ENCODE assay signal across 18 cellular contexts in the genomic region with DNA sequence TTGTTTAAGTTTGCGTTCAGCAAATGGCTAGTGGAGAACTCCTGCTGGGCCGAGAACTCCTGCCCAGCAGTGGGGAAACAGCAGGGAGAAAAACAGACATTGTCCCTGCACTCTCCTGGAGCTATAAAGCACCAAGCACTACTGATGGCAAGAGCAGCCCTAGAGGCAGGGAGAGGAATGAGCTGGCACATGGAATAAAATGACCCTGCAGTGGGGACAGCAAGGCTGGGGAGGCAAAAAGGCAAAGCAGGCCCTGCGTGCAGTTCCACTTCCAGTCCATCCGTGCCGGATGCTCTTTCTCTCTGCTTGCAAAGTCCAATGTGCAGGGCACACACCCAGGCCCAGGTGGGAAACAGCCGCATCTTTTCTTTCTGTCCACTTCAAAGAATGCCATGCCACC.
DNase-seq lines count a peak whose midpoint lies in the region; ATAC-seq and TF ChIP-seq lines count a peak whose summit lies in the region.
"Had no signal": no experiment of that assay in that cellular context is flagged by ENCODE, and none has a peak within 500 bp of the region (broad histone marks: within the 10 kb centered on the region; RNA-seq: fewer than 3 reads in every experiment).

No MANE protein-coding gene starts in this region.

- H3K27ac Mint-ChIP-seq in endodermal cell, result no peak overlapping the region

- no peak for TF ChIP-seq POLR2A in HCT116 (IDR thresholded peaks at IDR 0.05; ENCODE audit: borderline replicate concordance, extremely low read depth, insufficient read depth, insufficient read length)

- H3K4me2 ChIP-seq in HCT116 (ENCODE audit: low read length) (no peak overlapping the region), PC-3 (ENCODE audit: low read length) (no peak overlapping the region)
- H3K4me2 ChIP-seq: A549, PC-9 had no signal

- no peaks in the 10 kb centered on the region for H3K36me3 Mint-ChIP-seq in endodermal cell (ENCODE audit: low read depth)

- TF ChIP-seq CTCF in BE2C (IDR thresholded peaks at IDR 0.05; ENCODE audit: low read depth, low read length), result peak; percentile 19
- no peak for TF ChIP-seq CTCF in HCT116 (IDR thresholded peaks at IDR 0.05 in 2 of 3, conservative IDR thresholded peaks at IDR 0.05 in 1 of 3; ENCODE audit: borderline replicate concordance in 1 of 3, insufficient read depth in 1 of 3, low read depth in 2 of 3, low read length in 2 of 3)
- TF ChIP-seq CTCF in PC-3 (conservative IDR thresholded peaks at IDR 0.05; ENCODE audit: low read depth, low read length), result peak; percentile 20; the same call in 1 of the 2 replicates
- peak; percentile 52 for TF ChIP-seq CTCF in endodermal cell (conservative IDR thresholded peaks at IDR 0.05)

- BruUV-seq in HCT116 (replicated peaks; lab: Mats Ljungman, UMichigan) (no TSS peak), PC-3 (replicated peaks; lab: Mats Ljungman, UMichigan) (no TSS peak)

- H4K20me1 ChIP-seq in HCT116 (ENCODE audit: insufficient read depth), result no peaks in the 10 kb centered on the region
- no peaks in the 10 kb centered on the region for H4K20me1 ChIP-seq in PC-3 (ENCODE audit: low read length)

- no peak overlapping the region for H3K27ac ChIP-seq in HCT116 (ENCODE audit: low read depth, low read length)
- no peak overlapping the region for H3K27ac ChIP-seq in PC-3 (ENCODE audit: low read length)
- H3K27ac ChIP-seq in endodermal cell (ENCODE audit: low read depth, low read length), result no peak overlapping the region
- H3K27ac ChIP-seq: A549, C4-2B, GM23248, PC-9 had no signal

- H3K27me3 ChIP-seq in BE2C, result no peaks in the 10 kb centered on the region
- peaks cover 6% of the 10 kb centered on the region for H3K27me3 ChIP-seq in HCT116 (ENCODE audit: insufficient read depth, low read length)
- no peaks in the 10 kb centered on the region for H3K27me3 ChIP-seq in PC-3 (ENCODE audit: low read length)
- H3K27me3 ChIP-seq in endodermal cell (ENCODE audit: control insufficient read depth, insufficient read depth, low read length, poor library complexity, severe bottlenecking), result no peaks in the 10 kb centered on the region

- no peaks in the 10 kb centered on the region for H3K9me3 ChIP-seq in BE2C
- H3K9me3 ChIP-seq in HCT116 (ENCODE audit: control insufficient read depth in 1 of 2, insufficient read depth in 1 of 2, low read depth in 1 of 2, low read length in 2 of 2), result no peaks in the 10 kb centered on the region
- H3K9me3 ChIP-seq in PC-3 (ENCODE audit: low read length), result no peaks in the 10 kb centered on the region
- H3K9me3 ChIP-seq in endodermal cell (ENCODE audit: control insufficient read depth, low read length), result no peaks in the 10 kb centered on the region
- H3K9me3 ChIP-seq: A549 had no signal

- no peaks in the 10 kb centered on the region for H3F3A ChIP-seq in PC-3 (ENCODE audit: low read length, unreplicated experiment)

- peak; percentile 52; the same call in 1 of the 2 replicates for ATAC-seq in HCT116
- no peak; the same call in 1 of the 2 replicates for ATAC-seq in PC-3
- ATAC-seq in HG03520 (IDR thresholded peaks at IDR 0.05; ENCODE audit: unreplicated experiment), result no peak

- H3K27me3 Mint-ChIP-seq in endodermal cell (ENCODE audit: insufficient read depth), result peaks cover 6% of the 10 kb centered on the region

- RAD21 ChIA-PET in HCT116 (lab: Charles Lee; ENCODE audit: low non-redundant PET in 1 of 2, low total read pairs in 2 of 2, uncharacterized antibody in 2 of 2, unreplicated experiment in 2 of 2), result no interaction called here

- H2AFZ ChIP-seq in HCT116 (ENCODE audit: low read depth, low read length, poor library complexity, severe bottlenecking) (no peak overlapping the region), PC-3 (ENCODE audit: low read length) (no peak overlapping the region)
- H2AFZ ChIP-seq: GM23248, PC-9 had no signal

- DNase-seq in BE2C (no peak), HCT116 (ENCODE audit: low read depth, low spot score) (no peak), PC-3 (no peak), endodermal cell (no peak), inferior parietal cortex (ENCODE audit: extremely low spot score) (no peak), NCI-H526 (lab: John Stamatoyannopoulos, UW) (no peak)
- DNase-seq: DMS153, GM23248, Karpas-422, MM.1S, NCI-H1092 treated with DMSO at 0.1 percent for 48 hours, NCI-H187, NCI-H226, NCI-H774, PC-9 had no signal

- 75 to 80% methylated on average over 5 to 6 of the region's 6 CpGs for WGBS in endodermal cell (ENCODE audit: insufficient coverage in 1 of 2, insufficient read length in 1 of 2), 2 experiments

- H3K4me1 Mint-ChIP-seq in endodermal cell, result peaks cover 14% of the 10 kb centered on the region

- H3K4me3 ChIP-seq in BE2C (ENCODE audit: low read depth, low read length) (no peak overlapping the region), HCT116 (replicated peaks in 1 of 2; ENCODE audit: low read depth in 1 of 2, low read length in 2 of 2) (no peak overlapping the region), PC-3 (ENCODE audit: low read length) (no peak overlapping the region), endodermal cell (ENCODE audit: low read length) (no peak overlapping the region)
- H3K4me3 ChIP-seq: A549, GM23248, PC-9 had no signal

- CTCF ChIA-PET in HCT116 (lab: Charles Lee) (no interaction called here), PC-3 (lab: Charles Lee) (no interaction called here)

- H3K9me3 Mint-ChIP-seq in endodermal cell, result no peaks in the 10 kb centered on the region

- POLR2A ChIA-PET in HCT116 (lab: Charles Lee) (no interaction called here), PC-3 (lab: Charles Lee; ENCODE audit: unreplicated experiment) (no interaction called here)

- no peak overlapping the region for H3K9ac ChIP-seq in HCT116 (ENCODE audit: low read length)
- no peak overlapping the region for H3K9ac ChIP-seq in PC-3 (ENCODE audit: low read length)
- H3K9ac ChIP-seq in endodermal cell (ENCODE audit: extremely low read depth, low read length, poor library complexity, severe bottlenecking), result no peak overlapping the region
- H3K9ac ChIP-seq: GM23248 had no signal

- H3K36me3 ChIP-seq in BE2C (no peaks in the 10 kb centered on the region), HCT116 (ENCODE audit: control insufficient read depth in 1 of 2, insufficient read depth in 2 of 2, low read length in 2 of 2) (no peaks in the 10 kb centered on the region), PC-3 (ENCODE audit: low read depth, low read length) (no peaks in the 10 kb centered on the region), endodermal cell (ENCODE audit: control insufficient read depth, insufficient read depth, low read length) (no peaks in the 10 kb centered on the region)

- H3K9me2 ChIP-seq in HCT116 (ENCODE audit: insufficient read depth), result no peaks in the 10 kb centered on the region
- no peaks in the 10 kb centered on the region for H3K9me2 ChIP-seq in PC-3 (replicated peaks; ENCODE audit: low read length)

- intact Hi-C loops in HCT116 (cut with micrococcal nuclease), result no loop called here
- intact Hi-C loops in PC-3 (cut with micrococcal nuclease), result no loop called here

- TF ChIP-seq RAD21 in HCT116 (IDR thresholded peaks at IDR 0.05; ENCODE audit: low read depth), result no peak

- no peak overlapping the region for H3K4me3 Mint-ChIP-seq in endodermal cell

- H3K4me1 ChIP-seq in BE2C (no peaks in the 10 kb centered on the region; the same call in 1 of the 2 replicates), HCT116 (ENCODE audit: control insufficient read depth in 1 of 2, insufficient read depth in 2 of 2, low read length in 2 of 2) (no peaks in the 10 kb centered on the region), PC-3 (ENCODE audit: insufficient read depth, low read length) (peaks cover 21% of the 10 kb centered on the region; the same call in 1 of the 2 replicates), endodermal cell (ENCODE audit: control insufficient read depth, insufficient read depth, low read length) (no peaks in the 10 kb centered on the region)
- H3K4me1 ChIP-seq: A549 had no signal

- H3K79me2 ChIP-seq in HCT116 (ENCODE audit: insufficient read depth, low read length), result no peaks in the 10 kb centered on the region
- no peaks in the 10 kb centered on the region for H3K79me2 ChIP-seq in PC-3 (ENCODE audit: low read length)

TF ChIP-seq in HCT116, 20 proteins besides CTCF, POLR2A, EP300 and RAD21:
- TF ChIP-seq, protein P1, sequence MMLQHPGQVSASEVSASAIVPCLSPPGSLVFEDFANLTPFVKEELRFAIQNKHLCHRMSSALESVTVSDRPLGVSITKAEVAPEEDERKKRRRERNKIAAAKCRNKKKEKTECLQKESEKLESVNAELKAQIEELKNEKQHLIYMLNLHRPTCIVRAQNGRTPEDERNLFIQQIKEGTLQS (IDR thresholded peaks at IDR 0.05), result no peak
- TF ChIP-seq CEBPB (IDR thresholded peaks at IDR 0.05; ENCODE audit: low read depth), result no peak
- no peak for TF ChIP-seq ELF1 (IDR thresholded peaks at IDR 0.05; ENCODE audit: borderline replicate concordance, low read depth)

Comparison
In these comparisons a context has a peak if more than half of its experiments do, and no peak if none do; other contexts are left out.
1. CTCF ChIP-seq: peak in BE2C (single experiment), PC-3 (single experiment) and endodermal cell (single experiment); none in HCT116 (0 of 3).